1 cellular context compared by ENCODE assay signal in genomic region chr14:103378042-103378854, GRCh38.
TF ChIP-seq lines count a peak whose summit lies in the region.

No MANE protein-coding gene starts in this region.

TF ChIP-seq in HepG2, 621 proteins besides CTCF, POLR2A, EP300 and RAD21 (continued from another document):
- TF ChIP-seq ZNF318 (CRISPR knock-in tag; IDR thresholded peaks at IDR 0.05) (peak; percentile 71; the same call in 1 of the 2 replicates), PITX1 (CRISPR knock-in tag; IDR thresholded peaks at IDR 0.05) (peak; percentile 59; the same call in 1 of the 2 replicates), GABPB1 (CRISPR knock-in tag; IDR thresholded peaks at IDR 0.05) (peak; percentile 20; the same call in 1 of the 2 replicates), ZNF687 (CRISPR knock-in tag; IDR thresholded peaks at IDR 0.05) (peak; percentile 35; the same call in 1 of the 2 replicates), SKI (IDR thresholded peaks at IDR 0.05; ENCODE audit: partially characterized antibody) (no peak), IRF9 (CRISPR knock-in tag; IDR thresholded peaks at IDR 0.05; ENCODE audit: borderline replicate concordance) (no peak), HDAC2 (CRISPR knock-in tag; IDR thresholded peaks at IDR 0.05) (0 out of 2 replicates have a peak, but pooled peaks have one; percentile 35), ZFP91 (CRISPR knock-in tag; IDR thresholded peaks at IDR 0.05; ENCODE audit: borderline replicate concordance) (peak; percentile 38; the same call in 1 of the 2 replicates), MXI1 (IDR thresholded peaks at IDR 0.05; ENCODE audit: borderline replicate concordance, low read depth, low read length) (peak; percentile 25; the same call in 1 of the 3 replicates), ZNF782 (CRISPR knock-in tag; IDR thresholded peaks at IDR 0.05; ENCODE audit: borderline replicate concordance) (peak; percentile 67; the same call in 1 of the 2 replicates)
